ENCODE assay signal across 1 cellular context in the genomic region with DNA sequence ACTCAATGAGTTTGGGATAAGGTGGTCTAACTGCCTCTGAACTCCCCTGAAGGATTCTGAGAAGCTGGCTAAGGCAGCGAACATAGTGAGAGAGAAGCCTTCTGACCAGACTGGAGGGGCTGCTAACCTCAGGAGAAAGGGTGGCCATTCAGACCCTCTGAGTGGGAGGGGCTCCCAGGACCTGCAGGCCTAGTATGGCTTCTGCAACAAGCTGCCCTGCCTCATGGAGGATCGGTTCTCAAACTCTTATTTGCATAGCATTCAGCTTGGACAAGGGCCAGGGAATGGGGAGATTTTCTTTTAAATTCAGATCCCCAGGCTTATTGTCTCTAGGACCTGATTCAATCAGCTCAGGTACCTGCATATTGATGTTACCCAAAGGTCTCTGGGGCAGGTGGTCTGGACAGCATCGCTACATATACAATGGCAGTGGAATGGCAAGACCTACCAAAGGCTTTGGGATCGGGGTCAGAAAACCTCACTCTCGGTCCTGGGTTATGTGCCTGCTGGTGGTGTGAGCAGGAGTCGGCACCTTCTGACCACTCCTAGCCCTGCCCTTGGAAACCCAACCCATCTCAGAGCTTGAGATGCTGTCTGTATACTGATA.
TF ChIP-seq lines count a peak whose summit lies in the region.

No MANE protein-coding gene starts in this region.

TF ChIP-seq in WTC11, 78 proteins besides CTCF, POLR2A, EP300 and RAD21 (continued from another document):
- TF ChIP-seq, protein P1, sequence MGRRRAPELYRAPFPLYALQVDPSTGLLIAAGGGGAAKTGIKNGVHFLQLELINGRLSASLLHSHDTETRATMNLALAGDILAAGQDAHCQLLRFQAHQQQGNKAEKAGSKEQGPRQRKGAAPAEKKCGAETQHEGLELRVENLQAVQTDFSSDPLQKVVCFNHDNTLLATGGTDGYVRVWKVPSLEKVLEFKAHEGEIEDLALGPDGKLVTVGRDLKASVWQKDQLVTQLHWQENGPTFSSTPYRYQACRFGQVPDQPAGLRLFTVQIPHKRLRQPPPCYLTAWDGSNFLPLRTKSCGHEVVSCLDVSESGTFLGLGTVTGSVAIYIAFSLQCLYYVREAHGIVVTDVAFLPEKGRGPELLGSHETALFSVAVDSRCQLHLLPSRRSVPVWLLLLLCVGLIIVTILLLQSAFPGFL (CRISPR knock-in tag; IDR thresholded peaks at IDR 0.05; ENCODE audit: borderline replicate concordance): no peak
- no peak for TF ChIP-seq OVOL2 (CRISPR knock-in tag; IDR thresholded peaks at IDR 0.05; ENCODE audit: borderline replicate concordance)
- TF ChIP-seq, protein P2, sequence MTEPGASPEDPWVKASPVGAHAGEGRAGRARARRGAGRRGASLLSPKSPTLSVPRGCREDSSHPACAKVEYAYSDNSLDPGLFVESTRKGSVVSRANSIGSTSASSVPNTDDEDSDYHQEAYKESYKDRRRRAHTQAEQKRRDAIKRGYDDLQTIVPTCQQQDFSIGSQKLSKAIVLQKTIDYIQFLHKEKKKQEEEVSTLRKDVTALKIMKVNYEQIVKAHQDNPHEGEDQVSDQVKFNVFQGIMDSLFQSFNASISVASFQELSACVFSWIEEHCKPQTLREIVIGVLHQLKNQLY (CRISPR knock-in tag; IDR thresholded peaks at IDR 0.05): no peak
- no peak for TF ChIP-seq ZNF121 (CRISPR knock-in tag; IDR thresholded peaks at IDR 0.05)
- TF ChIP-seq, protein P3, sequence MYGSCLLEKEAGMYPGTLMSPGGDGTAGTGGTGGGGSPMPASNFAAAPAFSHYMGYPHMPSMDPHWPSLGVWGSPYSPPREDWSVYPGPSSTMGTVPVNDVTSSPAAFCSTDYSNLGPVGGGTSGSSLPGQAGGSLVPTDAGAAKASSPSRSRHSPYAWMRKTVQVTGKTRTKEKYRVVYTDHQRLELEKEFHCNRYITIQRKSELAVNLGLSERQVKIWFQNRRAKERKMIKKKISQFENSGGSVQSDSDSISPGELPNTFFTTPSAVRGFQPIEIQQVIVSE (CRISPR knock-in tag; IDR thresholded peaks at IDR 0.05; ENCODE audit: borderline replicate concordance): no peak
